ENCODE assay signal across 8 cellular contexts in genomic region chr17:75088465-75088895, GRCh38. TPM values are rescaled to one million over a fixed set of nuclear protein-coding genes. Genes with fewer than 3 reads are reported as not detected.
DNase-seq lines count a peak whose midpoint lies in the region; ATAC-seq, FAIRE-seq and TF ChIP-seq lines count a peak whose summit lies in the region.

No MANE protein-coding gene starts in this region.

- POLR2A ChIA-PET in endothelial cell of umbilical vein (lab: Charles Lee): interaction anchor here (0.6 to 1.1 kb wide), 4 partner anchors 8 to 1473 kb away, joined by 3 to 9 read pairs (median 5); no protein-coding TSS in a partner anchor

- BruUV-seq in endothelial cell of umbilical vein (replicated peaks; lab: Mats Ljungman, UMichigan): TSS peak; percentile 70

- no peaks in the 10 kb centered on the region for H3K36me3 ChIP-seq in MG63
- H3K36me3 ChIP-seq in endothelial cell of umbilical vein (ENCODE audit: control insufficient read depth in 2 of 2, extremely low read depth in 1 of 2, insufficient read depth in 2 of 2, low read length in 2 of 2): no peaks in the 10 kb centered on the region

- peaks cover 7 to 22% (median 15%) of the 10 kb centered on the region in 3 donors for H3K4me1 Mint-ChIP-seq in naive B cell

- dilution Hi-C loops in endothelial cell of umbilical vein (cut with MboI; ENCODE audit: extremely low pct_ligation_motif_present, low sequenced_read_pairs): no loop called here

- no peaks in the 10 kb centered on the region for H4K20me1 ChIP-seq in endothelial cell of umbilical vein (replicated peaks; ENCODE audit: control insufficient read depth, extremely low read depth, insufficient read depth, low read length)

- H3K9me3 Mint-ChIP-seq in naive B cell: no peaks in the 10 kb centered on the region

- H3K9me3 ChIP-seq in MG63: no peaks in the 10 kb centered on the region
- no peaks in the 10 kb centered on the region for H3K9me3 ChIP-seq in endothelial cell of umbilical vein (replicated peaks; ENCODE audit: control insufficient read depth, insufficient read depth, low read length)

- H3K27me3 ChIP-seq in MG63: no peaks in the 10 kb centered on the region
- H3K27me3 ChIP-seq in endothelial cell of umbilical vein (ENCODE audit: control insufficient read depth in 2 of 2, insufficient read depth in 2 of 2, low read length in 2 of 2): no peaks in the 10 kb centered on the region

- H2AFZ ChIP-seq in endothelial cell of umbilical vein (ENCODE audit: low read depth, low read length): peak overlapping the region; percentile 2

- peak overlapping the region in 3 of 6 donors; percentile 26 to 75 (median 39) for H3K27ac Mint-ChIP-seq in naive B cell

- peak overlapping the region; percentile 86 for H3K9ac ChIP-seq in endothelial cell of umbilical vein (replicated peaks; ENCODE audit: extremely low read depth, insufficient read depth, low read length)

- peak overlapping the region; percentile 32 for H3K4me2 ChIP-seq in endothelial cell of umbilical vein (ENCODE audit: insufficient read depth, low read length)

- DNase-seq in AG09309 (ENCODE audit: low read depth): no peak
- DNase-seq in MG63: no peak
- DNase-seq in endothelial cell of umbilical vein (ENCODE audit: low read depth, low spot score): no peak
- no peak for DNase-seq in naive B cell
- no peak for DNase-seq in iPS-NIHi11 (ENCODE audit: low spot score)
- no peak for DNase-seq in midbrain (lab: John Stamatoyannopoulos, UW)

- peak overlapping the region; percentile 65 for H3K4me3 ChIP-seq in AG09309 (ENCODE audit: control insufficient read depth, low read depth, low read length)
- H3K4me3 ChIP-seq in MG63: peak overlapping the region; percentile 46
- H3K4me3 ChIP-seq in endothelial cell of umbilical vein (replicated peaks in 1 of 3; ENCODE audit: insufficient read depth in 1 of 3, low read depth in 1 of 3, low read length in 3 of 3): peak overlapping the region in 2 of 3 experiments; percentile 23 to 52

- H3K79me2 ChIP-seq in endothelial cell of umbilical vein (ENCODE audit: control insufficient read depth, insufficient read depth, low read length): no peaks in the 10 kb centered on the region

- peak overlapping the region; percentile 63 to 91 (median 82) for H3K4me3 Mint-ChIP-seq in naive B cell

- peak overlapping the region; percentile 88 for H3K27ac ChIP-seq in endothelial cell of umbilical vein (ENCODE audit: insufficient read depth, low read depth, low read length)

- peaks cover 42% of the 10 kb centered on the region for H3K4me1 ChIP-seq in endothelial cell of umbilical vein (ENCODE audit: control insufficient read depth, extremely low read depth, insufficient read depth, low read length)

- peak; percentile 14 to 17 for ATAC-seq in naive B cell (ENCODE audit: low read depth in 2 of 2)
- no peak for ATAC-seq in GM18517 (IDR thresholded peaks at IDR 0.05; ENCODE audit: unreplicated experiment)
- no peak for ATAC-seq in GM19035 (IDR thresholded peaks at IDR 0.05; ENCODE audit: unreplicated experiment)

- TF ChIP-seq POLR2A in endothelial cell of umbilical vein (IDR thresholded peaks at IDR 0.05; ENCODE audit: low read depth, low read length): no peak

- CTCF ChIA-PET in endothelial cell of umbilical vein (lab: Charles Lee): interaction anchor here (1.1 to 4.1 kb wide), 10 partner anchors 10 to 127 kb away, joined by 3 to 35 read pairs (median 8); no protein-coding TSS in a partner anchor

- H3K9me1 ChIP-seq in endothelial cell of umbilical vein (replicated peaks; ENCODE audit: control insufficient read depth, extremely low read depth, insufficient read depth, low read length): no peaks in the 10 kb centered on the region

- TF ChIP-seq CTCF in AG09309 (IDR thresholded peaks at IDR 0.05; ENCODE audit: control insufficient read depth, insufficient read depth, low read depth, low read length, missing control alignments): no peak
- no peak for TF ChIP-seq CTCF in endothelial cell of umbilical vein (IDR thresholded peaks at IDR 0.05; ENCODE audit: extremely low read depth in 1 of 2, insufficient read depth in 1 of 2, low read depth in 1 of 2, low read length in 2 of 2)

- H3K27me3 Mint-ChIP-seq in naive B cell: peaks cover 0 to 13% (median 4%) of the 10 kb centered on the region in 3 donors

- no peak for FAIRE-seq in endothelial cell of umbilical vein (lab: Jason Lieb, UNC)

- intact Hi-C loops in endothelial cell of umbilical vein (cut with micrococcal nuclease): no loop called here

- no peaks in the 10 kb centered on the region for H3K36me3 Mint-ChIP-seq in naive B cell

TF ChIP-seq in endothelial cell of umbilical vein, 7 proteins besides CTCF, POLR2A, EP300 and RAD21 (continues in another document):
- TF ChIP-seq MYC (IDR thresholded peaks at IDR 0.05; ENCODE audit: low read depth, low read length) (no peak), GATA2 (IDR thresholded peaks at IDR 0.05; ENCODE audit: insufficient read depth, insufficient read length, low read depth, low read length) (no peak), POLR2AphosphoS5 (IDR thresholded peaks at IDR 0.05; ENCODE audit: insufficient read depth, low read depth, low read length) (no peak), MAX (IDR thresholded peaks at IDR 0.05; ENCODE audit: insufficient read depth, insufficient read length) (no peak)

RNA-seq across cellular contexts. Expression of gene SLC16A5, which starts 0.7 kb away (rescaled TPM):
- 0.12 and 0.33 TPM in 2 replicates for total RNA-seq in MG63 (2014; rRNA removed; shearing (Covaris generic); ENCODE audit: low replicate concordance)
- 16.4 and 17.4 TPM in 2 replicates for total RNA-seq in endothelial cell of umbilical vein
- polyA plus RNA-seq in endothelial cell of umbilical vein: 23.3 and 31.9 TPM in 2 replicates
- 12.6 and 16.4 TPM in 2 replicates for polyA plus RNA-seq in endothelial cell of umbilical vein (2011; cell fraction: cytosol; rRNA removed)
- polyA plus RNA-seq in endothelial cell of umbilical vein (2011; cell fraction: nucleus; rRNA removed): 32.6 and 39.1 TPM in 2 replicates
- 8.7 and 13.9 TPM in 2 replicates for polyA plus RNA-seq in endothelial cell of umbilical vein (2012)
- polyA minus RNA-seq in endothelial cell of umbilical vein: 19.2 and 22.6 TPM in 2 replicates
- 22.5 TPM for polyA minus RNA-seq in endothelial cell of umbilical vein (2011; cell fraction: cytosol; rRNA and poly(A)+ RNA removed)
- polyA minus RNA-seq in endothelial cell of umbilical vein (2011; cell fraction: nucleus; rRNA and poly(A)+ RNA removed): 10.1 and 15.0 TPM in 2 replicates
- polyA plus RNA-seq in naive B cell (ENCODE audit: low read depth in 6 of 6): 1 to 10 TPM; 1.1 to 4.0 (median 2.1) TPM

RNA-seq across cellular contexts. Expression of gene ARMC7, which starts 21.3 kb away (rescaled TPM):
- 12.0 and 15.1 TPM in 2 replicates for total RNA-seq in MG63 (2014; rRNA removed; shearing (Covaris generic); ENCODE audit: low replicate concordance)
- total RNA-seq in endothelial cell of umbilical vein: 14.5 and 15.7 TPM in 2 replicates
- 11.8 and 13.1 TPM in 2 replicates for polyA plus RNA-seq in endothelial cell of umbilical vein
- polyA plus RNA-seq in endothelial cell of umbilical vein (2011; cell fraction: cytosol; rRNA removed): 10.5 and 11.1 TPM in 2 replicates
- polyA plus RNA-seq in endothelial cell of umbilical vein (2011; cell fraction: nucleus; rRNA removed): 9.3 and 10.0 TPM in 2 replicates
- polyA plus RNA-seq in endothelial cell of umbilical vein (2012): 9.0 and 9.4 TPM in 2 replicates
- polyA minus RNA-seq in endothelial cell of umbilical vein: 12.7 and 14.1 TPM in 2 replicates
- polyA minus RNA-seq in endothelial cell of umbilical vein (2011; cell fraction: cytosol; rRNA and poly(A)+ RNA removed): 9.3 TPM
- 3.9 and 7.6 TPM in 2 replicates for polyA minus RNA-seq in endothelial cell of umbilical vein (2011; cell fraction: nucleus; rRNA and poly(A)+ RNA removed)
- 1 to 10 TPM; 2.0 to 6.0 (median 4.5) TPM for polyA plus RNA-seq in naive B cell (ENCODE audit: low read depth in 6 of 6)

RNA-seq across cellular contexts. Expression of gene KCTD2, which starts 41.5 kb away (rescaled TPM):
- 15.6 and 17.0 TPM in 2 replicates for total RNA-seq in MG63 (2014; rRNA removed; shearing (Covaris generic); ENCODE audit: low replicate concordance)
- total RNA-seq in endothelial cell of umbilical vein: 20.6 and 23.2 TPM in 2 replicates
- polyA plus RNA-seq in endothelial cell of umbilical vein: 24.3 and 24.8 TPM in 2 replicates
- polyA plus RNA-seq in endothelial cell of umbilical vein (2011; cell fraction: cytosol; rRNA removed): 27.6 and 29.2 TPM in 2 replicates
- polyA plus RNA-seq in endothelial cell of umbilical vein (2011; cell fraction: nucleus; rRNA removed): 19.9 and 20.6 TPM in 2 replicates
- 16.8 and 18.1 TPM in 2 replicates for polyA plus RNA-seq in endothelial cell of umbilical vein (2012)
- polyA minus RNA-seq in endothelial cell of umbilical vein: 21.9 and 24.0 TPM in 2 replicates
- 10.5 TPM for polyA minus RNA-seq in endothelial cell of umbilical vein (2011; cell fraction: cytosol; rRNA and poly(A)+ RNA removed)
- 6.7 and 7.8 TPM in 2 replicates for polyA minus RNA-seq in endothelial cell of umbilical vein (2011; cell fraction: nucleus; rRNA and poly(A)+ RNA removed)
- polyA plus RNA-seq in naive B cell (ENCODE audit: low read depth in 6 of 6): 1 to 10 TPM; 2.9 to 9.8 (median 4.8) TPM

RNA-seq across cellular contexts. Expression of gene ATP5PD, which starts 41.7 kb away (rescaled TPM):
- total RNA-seq in MG63 (2014; rRNA removed; shearing (Covaris generic); ENCODE audit: low replicate concordance): 296 and 323 TPM in 2 replicates
- total RNA-seq in endothelial cell of umbilical vein: 200 and 202 TPM in 2 replicates
- polyA plus RNA-seq in endothelial cell of umbilical vein (176 and 182 TPM in 2 replicates), naive B cell (ENCODE audit: low read depth in 6 of 6) (100 to 1,000 TPM; 191 to 306 (median 269) TPM)
- 231 and 268 TPM in 2 replicates for polyA plus RNA-seq in endothelial cell of umbilical vein (2011; cell fraction: cytosol; rRNA removed)
- polyA plus RNA-seq in endothelial cell of umbilical vein (2011; cell fraction: nucleus; rRNA removed): 76.5 and 82.1 TPM in 2 replicates
- 350 and 390 TPM in 2 replicates for polyA plus RNA-seq in endothelial cell of umbilical vein (2012)
- polyA minus RNA-seq in endothelial cell of umbilical vein: 112 and 155 TPM in 2 replicates
- polyA minus RNA-seq in endothelial cell of umbilical vein (2011; cell fraction: cytosol; rRNA and poly(A)+ RNA removed): 118 TPM
- 17.8 and 22.8 TPM in 2 replicates for polyA minus RNA-seq in endothelial cell of umbilical vein (2011; cell fraction: nucleus; rRNA and poly(A)+ RNA removed)

RNA-seq across cellular contexts. Expression of gene NT5C, which starts 43.1 kb away (rescaled TPM):
- 29.1 and 92.2 TPM in 2 replicates for total RNA-seq in MG63 (2014; rRNA removed; shearing (Covaris generic); ENCODE audit: low replicate concordance)
- total RNA-seq in endothelial cell of umbilical vein: 32.6 and 39.2 TPM in 2 replicates
- polyA plus RNA-seq in endothelial cell of umbilical vein (29.1 and 38.0 TPM in 2 replicates), naive B cell (ENCODE audit: low read depth in 6 of 6) (100 to 1,000 TPM in 3 of 6 donors, 10 to 100 TPM in 3; 85.0 to 136 (median 111) TPM)
- 19.9 and 31.5 TPM in 2 replicates for polyA plus RNA-seq in endothelial cell of umbilical vein (2011; cell fraction: cytosol; rRNA removed)
- 32.4 and 37.5 TPM in 2 replicates for polyA plus RNA-seq in endothelial cell of umbilical vein (2011; cell fraction: nucleus; rRNA removed)
- polyA plus RNA-seq in endothelial cell of umbilical vein (2012): 22.4 and 23.6 TPM in 2 replicates
- 7.8 and 8.9 TPM in 2 replicates for polyA minus RNA-seq in endothelial cell of umbilical vein
- 16.2 TPM for polyA minus RNA-seq in endothelial cell of umbilical vein (2011; cell fraction: cytosol; rRNA and poly(A)+ RNA removed)
- 5.0 and 6.6 TPM in 2 replicates for polyA minus RNA-seq in endothelial cell of umbilical vein (2011; cell fraction: nucleus; rRNA and poly(A)+ RNA removed)

Comparison
In these comparisons a context has a peak if more than half of its experiments do, and no peak if none do; other contexts are left out.
1. ATAC-seq: peak in naive B cell (2 of 2); none in GM18517 (single experiment) and GM19035 (single experiment).
2. RNA of gene SLC16A5, which starts 0.7 kb away (total RNA-seq): 16.4 to 17.4 TPM in endothelial cell of umbilical vein; 0.12 to 0.33 TPM in MG63; every median in the first group is over 10 times any median in the second.
3. Peak in every context shown above with its lines, with median percentiles within 50 percentile points of each other: H3K4me3 ChIP-seq.